ENCODE assay signal across 32 cellular contexts in the genomic region with DNA sequence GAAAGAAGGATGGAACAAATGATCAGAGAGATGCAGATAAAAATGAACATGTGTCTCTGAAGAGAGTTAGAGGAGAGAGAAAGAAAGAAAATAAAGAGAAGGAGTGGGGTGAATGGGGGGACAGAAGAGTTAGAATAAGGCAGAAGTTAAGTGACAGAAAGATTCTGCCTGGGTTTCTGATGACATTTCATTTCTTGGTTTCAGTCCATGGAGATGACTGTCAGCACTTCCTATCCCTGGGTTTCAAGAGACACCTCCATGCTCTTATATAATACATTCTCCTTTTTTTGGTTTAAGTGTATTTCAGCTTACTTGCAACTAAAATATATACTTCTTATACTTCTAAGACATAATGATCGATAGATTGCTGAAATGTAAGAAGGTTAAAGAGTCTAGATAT.
"Had no signal": no experiment of that assay in that cellular context is flagged by ENCODE, and none has a peak within 500 bp of the region (broad histone marks: within the 10 kb centered on the region; RNA-seq: fewer than 3 reads in every experiment).

No MANE protein-coding gene starts in this region.

- H3K27ac ChIP-seq: breast epithelium, cardiac muscle cell, epithelial cell of prostate, esophagus squamous epithelium, gastroesophageal sphincter, heart right ventricle, hepatocyte, VCaP had no signal

- H2AFZ ChIP-seq: hepatocyte had no signal

- H3K4me1 Mint-ChIP-seq: activated CD4-positive, alpha-beta memory T cell treated with anti-CD3 and anti-CD28 coated beads, Interleukin-2, amount 10 ng/mL, durations not matched to agents 7 days and 5 days; activated CD4-positive, alpha-beta T cell treated with anti-CD3 and anti-CD28 coated beads, Interleukin-2, amount 10 ng/mL, durations not matched to agents 7 days and 5 days; activated T-helper 17 cell treated with anti-CD3 and anti-CD28 coated beads, Interleukin-2, amount 50 U/mL, for 72 hours; brain; WTC11 had no signal

- H3K4me2 ChIP-seq: hepatocyte had no signal

- ATAC-seq: activated T-helper 17 cell treated with anti-CD3 and anti-CD28 coated beads, Interleukin-2, amount 50 U/mL, for 72 hours; gastroesophageal sphincter; heart right ventricle; WTC11 had no signal

- H3K36me3 ChIP-seq: breast epithelium, cardiac muscle cell, esophagus squamous epithelium, gastroesophageal sphincter, heart right ventricle had no signal

- DNase-seq: activated CD4-positive, alpha-beta memory T cell treated with anti-CD3 and anti-CD28 coated beads, Interleukin-2, amount 10 ng/mL, durations not matched to agents 7 days and 5 days; activated CD4-positive, alpha-beta T cell treated with anti-CD3 and anti-CD28 coated beads for 1 hour; activated CD4-positive, alpha-beta T cell treated with anti-CD3 and anti-CD28 coated beads for 4 hours; activated CD4-positive, alpha-beta T cell treated with anti-CD3 and anti-CD28 coated beads, Interleukin-2, amount 10 ng/mL, durations not matched to agents 7 days and 5 days; activated CD4-positive, alpha-beta T cell treated with anti-CD3 and anti-CD28 coated beads, Interleukin-2, amount 50 U/mL, for 4 hours; activated CD8-positive, alpha-beta memory T cell treated with anti-CD3 and anti-CD28 coated beads, Interleukin-2, amount 50 U/mL, for 48 hours; activated effector memory CD4-positive, alpha-beta T cell treated with Interleukin-2 at 50 U/mL for 16 hours; activated gamma-delta T cell treated with Interleukin-2 at 50 U/mL for 16 hours; activated naive CD4-positive, alpha-beta T cell treated with anti-CD3 and anti-CD28 coated beads, Interleukin-2, amount 50 U/mL, for 16 hours; activated naive CD4-positive, alpha-beta T cell treated with Interleukin-2 at 50 U/mL for 16 hours; activated T-cell treated with anti-CD3 and anti-CD28 coated beads for 4 hours; activated T-cell treated with anti-CD3 and anti-CD28 coated beads, Interleukin-2, amount 50 U/mL, for 24 hours; amniotic stem cell; aorta; central memory CD4-positive, alpha-beta T cell; cortex of kidney; dermis blood vessel endothelial cell; effector CD8-positive, alpha-beta T cell; esophagus squamous epithelium; foreskin melanocyte; heart right ventricle; T-helper 2 cell had no signal

- H3K27ac Mint-ChIP-seq: activated CD4-positive, alpha-beta memory T cell treated with anti-CD3 and anti-CD28 coated beads, Interleukin-2, amount 10 ng/mL, durations not matched to agents 7 days and 5 days; activated CD4-positive, alpha-beta T cell treated with anti-CD3 and anti-CD28 coated beads, Interleukin-2, amount 10 ng/mL, durations not matched to agents 7 days and 5 days; activated naive CD8-positive, alpha-beta T cell; activated T-cell treated with anti-CD3 and anti-CD28 coated beads, Interleukin-2, amount 50 U/mL, for 24 hours; activated T-helper 17 cell treated with anti-CD3 and anti-CD28 coated beads, Interleukin-2, amount 50 U/mL, for 72 hours; brain; WTC11 had no signal

- H3K36me3 Mint-ChIP-seq: brain had no signal

- H3K27me3 ChIP-seq: breast epithelium, cardiac muscle cell, esophagus squamous epithelium, gastroesophageal sphincter, heart right ventricle, hepatocyte had no signal

- H3K27me3 Mint-ChIP-seq: brain had no signal

- H3K4me3 Mint-ChIP-seq: activated CD4-positive, alpha-beta memory T cell treated with anti-CD3 and anti-CD28 coated beads, Interleukin-2, amount 10 ng/mL, durations not matched to agents 7 days and 5 days; activated CD4-positive, alpha-beta T cell treated with anti-CD3 and anti-CD28 coated beads, Interleukin-2, amount 10 ng/mL, durations not matched to agents 7 days and 5 days; activated naive CD8-positive, alpha-beta T cell; activated T-cell treated with anti-CD3 and anti-CD28 coated beads, Interleukin-2, amount 50 U/mL, for 24 hours; activated T-helper 17 cell treated with anti-CD3 and anti-CD28 coated beads, Interleukin-2, amount 50 U/mL, for 72 hours; brain; WTC11 had no signal

- H3K9me3 Mint-ChIP-seq: activated CD4-positive, alpha-beta T cell treated with anti-CD3 and anti-CD28 coated beads, Interleukin-2, amount 10 ng/mL, durations not matched to agents 7 days and 5 days; activated T-helper 17 cell treated with anti-CD3 and anti-CD28 coated beads, Interleukin-2, amount 50 U/mL, for 72 hours had no signal

- H3K4me1 ChIP-seq: breast epithelium, gastroesophageal sphincter had no signal

- H3K79me2 ChIP-seq: hepatocyte had no signal

- H3K9me3 ChIP-seq: esophagus squamous epithelium had no signal

- H3K4me3 ChIP-seq: breast epithelium, cardiac muscle cell, esophagus squamous epithelium, gastroesophageal sphincter, heart right ventricle, hepatocyte had no signal
